Comparison of ENCODE assay signal across 9 cellular contexts in genomic region chr15:33963831-33964664, GRCh38. TPM values are rescaled to one million over a fixed set of nuclear protein-coding genes. Genes with fewer than 3 reads are reported as not detected.
DNase-seq lines count a peak whose midpoint lies in the region; ATAC-seq, FAIRE-seq and TF ChIP-seq lines count a peak whose summit lies in the region.
"Had no signal": no experiment of that assay in that cellular context is flagged by ENCODE, and none has a peak within 500 bp of the region (broad histone marks: within the 10 kb centered on the region; RNA-seq: fewer than 3 reads in every experiment).

No MANE protein-coding gene starts in this region.

- peaks cover 6% of the 10 kb centered on the region for H3K79me2 ChIP-seq in parathyroid adenoma

- no peaks in the 10 kb centered on the region for H3K4me1 Mint-ChIP-seq in T-cell

- H3K4me2 ChIP-seq in parathyroid adenoma (ENCODE audit: low read length): no peak overlapping the region

- no peaks in the 10 kb centered on the region for H3K36me3 ChIP-seq in parathyroid adenoma (ENCODE audit: control insufficient read depth, insufficient read depth, low read length)

- no peak overlapping the region for H3K9ac ChIP-seq in parathyroid adenoma

- no peaks in the 10 kb centered on the region for H3K4me1 ChIP-seq in parathyroid adenoma

- no peaks in the 10 kb centered on the region for H3K36me3 Mint-ChIP-seq in T-cell

- CTCF ChIA-PET in AG04450 (lab: Charles Lee) (interaction anchor here (0.6 to 4.9 kb wide), 13 partner anchors 9 to 227 kb away, joined by 3 to 73 read pairs (median 3); no protein-coding TSS in a partner anchor), T-cell (lab: Charles Lee) (interaction anchor here (0.6 to 0.7 kb wide), 3 partner anchors 29 to 1095 kb away, joined by 3 to 5 read pairs (median 3); no protein-coding TSS in a partner anchor)

- H3K4me3 ChIP-seq in AG04450 (ENCODE audit: low read depth, low read length) (no peak overlapping the region), parathyroid adenoma (ENCODE audit: low read depth, low read length) (no peak overlapping the region)

- DNase-seq in AG04450 (ENCODE audit: low read depth, low spot score) (no peak), GM18507 (ENCODE audit: extremely low spot score, insufficient read length, low read depth) (no peak), NCI-H748 (lab: John Stamatoyannopoulos, UW; ENCODE audit: unreplicated experiment) (peak; percentile 41), dermis microvascular lymphatic vessel endothelial cell (ENCODE audit: low read depth in 2 of 2) (peak; percentile 16 to 48), islet precursor cell (no peak), mesenteric fat pad (ENCODE audit: low spot score) (no peak), T-cell (no peak)

- no peak for ATAC-seq in T-cell (replicated peaks in 1 of 4)

- no peak overlapping the region for H3K4me3 Mint-ChIP-seq in T-cell

- FAIRE-seq in GM18507 (lab: Jason Lieb, UNC): peak; percentile 66

- no peak overlapping the region for H3K27ac ChIP-seq in AG04450 (ENCODE audit: low read depth, low read length)
- H3K27ac ChIP-seq in parathyroid adenoma: no peak overlapping the region
- H3K27ac ChIP-seq: epithelial cell of prostate had no signal

- no peak overlapping the region for H3K27ac Mint-ChIP-seq in T-cell

- peak; percentile 84 for TF ChIP-seq CTCF in AG04450 (IDR thresholded peaks at IDR 0.05; ENCODE audit: low read depth, low read length)
- peak; percentile 46 for TF ChIP-seq CTCF in parathyroid adenoma (IDR thresholded peaks at IDR 0.05)

- no peaks in the 10 kb centered on the region for H3K9me3 Mint-ChIP-seq in T-cell

- H3K27me3 Mint-ChIP-seq in T-cell: no peaks in the 10 kb centered on the region

- H3K9me3 ChIP-seq in AG04450 (ENCODE audit: control insufficient read depth, insufficient read depth, low read length): no peaks in the 10 kb centered on the region
- H3K9me3 ChIP-seq in parathyroid adenoma (ENCODE audit: control insufficient read depth, low read length): no peaks in the 10 kb centered on the region

- no peak overlapping the region for H2AFZ ChIP-seq in parathyroid adenoma

- POLR2A ChIA-PET in AG04450 (lab: Yijun Ruan, JAX) (no interaction called here), T-cell (lab: Charles Lee) (no interaction called here)

- H3K27me3 ChIP-seq in AG04450 (ENCODE audit: control insufficient read depth, insufficient read depth, low read length) (no peaks in the 10 kb centered on the region), parathyroid adenoma (ENCODE audit: control insufficient read depth, insufficient read depth, low read length) (no peaks in the 10 kb centered on the region)

RNA-seq across cellular contexts. Expression of gene CHRM5, which starts 4.2 kb away (rescaled TPM):
- polyA plus RNA-seq in AG04450 (2011; rRNA removed): 0.02 and 0.07 TPM in 2 replicates
- polyA minus RNA-seq in AG04450 (2011; rRNA and poly(A)+ RNA removed): 0.09 TPM in 1 of 2 replicates, not detected in the other
- total RNA-seq in dermis microvascular lymphatic vessel endothelial cell (under 0.01 and 0.13 TPM in 2 replicates), mesenteric fat pad (not detected), T-cell (not detected)

Comparison
In these comparisons a context has a peak if more than half of its experiments do, and no peak if none do; other contexts are left out.
1. DNase-seq: peak in NCI-H748 (single experiment) and dermis microvascular lymphatic vessel endothelial cell (2 of 2); none in AG04450 (single experiment), GM18507 (single experiment), islet precursor cell (single experiment), mesenteric fat pad (single experiment) and T-cell (0 of 34).